ENCODE assay signal across 8 cellular contexts in the genomic region with DNA sequence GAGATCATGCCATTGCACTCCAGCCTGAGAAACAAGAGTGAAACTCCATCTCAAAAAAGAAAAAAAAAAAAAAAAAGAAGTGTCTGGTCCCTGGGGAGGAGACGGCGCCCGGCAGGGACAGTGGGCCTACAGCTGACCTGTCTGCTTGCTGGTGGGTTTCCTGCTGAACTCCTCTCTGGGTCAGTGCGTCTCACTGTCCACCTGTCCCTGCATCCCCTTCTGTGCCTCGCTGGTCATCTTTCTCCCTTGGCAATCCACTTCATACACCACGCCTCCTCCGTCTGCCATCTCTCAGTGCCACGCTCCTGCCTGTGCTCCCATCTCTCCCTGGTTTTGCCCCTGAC.
DNase-seq lines count a peak whose midpoint lies in the region; ATAC-seq, FAIRE-seq and TF ChIP-seq lines count a peak whose summit lies in the region.

No MANE protein-coding gene starts in this region.

- TF ChIP-seq POLR2A in GM12892 (IDR thresholded peaks at IDR 0.05; ENCODE audit: low read depth, low read length), result no peak

- FAIRE-seq in GM12892 (lab: Jason Lieb, UNC), result no peak

- H3K9ac ChIP-seq in ES-I3 (ENCODE audit: low read depth, low read length), result peak overlapping the region; percentile 88

- H3K4me3 ChIP-seq in astrocyte of the cerebellum (ENCODE audit: low read depth, low read length), result peak overlapping the region; percentile 76
- peak overlapping the region; percentile 79 for H3K4me3 ChIP-seq in mesodermal cell (ENCODE audit: extremely low read depth, insufficient read depth, low read length, poor library complexity, severe bottlenecking)

- ATAC-seq in HG03097 (IDR thresholded peaks at IDR 0.05; ENCODE audit: low FRiP score, unreplicated experiment), result peak; percentile 7

- H3K4me1 ChIP-seq in ES-I3 (ENCODE audit: insufficient read depth, low read length) (no peaks in the 10 kb centered on the region), mesodermal cell (ENCODE audit: control insufficient read depth, insufficient read depth, low read length, poor library complexity, severe bottlenecking) (peaks cover 3% of the 10 kb centered on the region)

- H3K9me3 ChIP-seq in ES-I3 (ENCODE audit: control insufficient read depth, insufficient read depth, low read length) (peaks cover 4% of the 10 kb centered on the region; the same call in 1 of the 2 replicates), mesodermal cell (ENCODE audit: control insufficient read depth, low read length) (peaks cover 13% of the 10 kb centered on the region)

- TF ChIP-seq CTCF in astrocyte of the cerebellum (IDR thresholded peaks at IDR 0.05; ENCODE audit: low read depth, low read length, missing control alignments), result no peak

- DNase-seq in astrocyte of the cerebellum (ENCODE audit: low read depth) (no peak), caudate nucleus (lab: John Stamatoyannopoulos, UW) (no peak), GM12892 (ENCODE audit: insufficient read length) (no peak), NCI-H1105 (lab: John Stamatoyannopoulos, UW) (no peak)
- DNase-seq in stimulated activated CD4-positive, alpha-beta T cell treated with anti-CD3 and anti-CD28 coated beads, Interleukin-4, amount 100 ng/mL, for 1 hour, result no peak

- H3K36me3 ChIP-seq in ES-I3 (ENCODE audit: insufficient read depth, low read length) (peaks cover 4% of the 10 kb centered on the region; the same call in 1 of the 2 replicates), mesodermal cell (ENCODE audit: control insufficient read depth, insufficient read depth, low read length) (no peaks in the 10 kb centered on the region)

- WGBS in mesodermal cell (ENCODE audit: insufficient coverage in 2 of 2), 2 experiments, result 77 to 83% methylated on average over 8 of the region's 8 CpGs

- in situ Hi-C loops in astrocyte of the cerebellum (cut with HindIII; ENCODE audit: low sequenced_read_pairs), result no loop called here

- H3K27ac ChIP-seq in mesodermal cell (ENCODE audit: low read depth, low read length, severe bottlenecking), result no peak overlapping the region
- H3K27ac ChIP-seq in caudate nucleus (ENCODE audit: low read depth, low read length), result no peak overlapping the region
